9 cellular contexts compared by ENCODE assay signal in the genomic region with DNA sequence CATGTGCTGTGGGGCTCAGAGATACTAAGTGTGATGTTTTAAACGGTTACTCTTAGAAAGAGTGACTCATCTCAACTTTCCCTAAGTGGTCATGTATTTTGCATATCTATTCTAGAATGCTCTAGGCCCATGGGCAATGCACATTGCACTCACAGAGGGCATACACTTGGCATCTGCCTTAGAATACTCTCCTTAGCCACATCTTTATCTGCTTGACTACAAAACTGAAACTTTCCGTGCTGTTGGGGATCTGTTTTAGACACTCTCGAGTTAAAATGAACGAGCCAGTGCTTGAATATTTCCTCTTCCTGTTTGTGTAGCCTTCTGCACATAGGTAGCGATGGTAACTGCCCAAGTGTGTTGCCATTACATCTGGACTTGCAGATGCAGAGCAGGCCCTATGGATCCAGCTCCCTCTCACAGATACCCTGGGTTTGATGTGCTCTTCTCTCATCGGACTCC.
DNase-seq lines count a peak whose midpoint lies in the region; ATAC-seq, FAIRE-seq and TF ChIP-seq lines count a peak whose summit lies in the region.
"Had no signal": no experiment of that assay in that cellular context is flagged by ENCODE, and none has a peak within 500 bp of the region (broad histone marks: within the 10 kb centered on the region; RNA-seq: fewer than 3 reads in every experiment).

No MANE protein-coding gene starts in this region.

- H3K9me3 ChIP-seq in neural progenitor cell (ENCODE audit: low read depth): peaks cover 4% of the 10 kb centered on the region

- no peak overlapping the region for H2AFZ ChIP-seq in neural progenitor cell (replicated peaks)

- peaks cover 7% of the 10 kb centered on the region for H3K36me3 Mint-ChIP-seq in activated T-helper 2 cell treated with anti-CD3 and anti-CD28 coated beads, Interferon-gamma antibody, Interleukin-2, Interleukin-4, amounts not matched to agents 10 μg/mL and 5 μg/mL and 100 μg/mL, durations not matched to agents 14 hours and 24 hours and 36 hours (ENCODE audit: low read depth)
- H3K36me3 Mint-ChIP-seq in neural progenitor cell: no peaks in the 10 kb centered on the region

- H3K9ac ChIP-seq in neural progenitor cell: no peak overlapping the region

- H3K27ac ChIP-seq in neural progenitor cell: no peak overlapping the region

- H3K4me3 Mint-ChIP-seq in activated T-helper 2 cell treated with anti-CD3 and anti-CD28 coated beads, Interferon-gamma antibody, Interleukin-2, Interleukin-4, amounts not matched to agents 10 μg/mL and 5 μg/mL and 100 μg/mL, durations not matched to agents 14 hours and 24 hours and 36 hours (ENCODE audit: low read depth): no peak overlapping the region
- H3K4me3 Mint-ChIP-seq in neural progenitor cell: no peak overlapping the region

- no peak for FAIRE-seq in D721Med (lab: Jason Lieb, UNC)

- H3K4me1 ChIP-seq in neural progenitor cell: peaks cover 7% of the 10 kb centered on the region

- DNase-seq in GM12865 (ENCODE audit: low read depth) (peak; percentile 86), D721Med (ENCODE audit: insufficient read length, low spot score) (no peak), neural progenitor cell (ENCODE audit: low spot score) (no peak), T-helper 9 cell (no peak), GM03348 (ENCODE audit: low spot score) (no peak)
- no peak for DNase-seq in activated T-helper 2 cell treated with anti-CD3 and anti-CD28 coated beads, Interferon-gamma antibody, Interleukin-2, Interleukin-4, amounts not matched to agents 10 μg/mL and 5 μg/mL and 100 μg/mL, durations not matched to agents 14 hours and 24 hours and 36 hours (ENCODE audit: low spot score)
- DNase-seq: DND-41 had no signal

- H3K4me3 ChIP-seq in GM12865 (ENCODE audit: low read depth, low read length) (no peak overlapping the region), neural progenitor cell (no peak overlapping the region)

- H3K27me3 Mint-ChIP-seq in activated T-helper 2 cell treated with anti-CD3 and anti-CD28 coated beads, Interferon-gamma antibody, Interleukin-2, Interleukin-4, amounts not matched to agents 10 μg/mL and 5 μg/mL and 100 μg/mL, durations not matched to agents 14 hours and 24 hours and 36 hours (ENCODE audit: low read depth): peaks cover 32% of the 10 kb centered on the region
- peaks cover 4% of the 10 kb centered on the region for H3K27me3 Mint-ChIP-seq in neural progenitor cell (ENCODE audit: insufficient read depth, low read depth)

- no peaks in the 10 kb centered on the region for H3K36me3 ChIP-seq in neural progenitor cell

- H3K27ac Mint-ChIP-seq in activated T-helper 2 cell treated with anti-CD3 and anti-CD28 coated beads, Interferon-gamma antibody, Interleukin-2, Interleukin-4, amounts not matched to agents 10 μg/mL and 5 μg/mL and 100 μg/mL, durations not matched to agents 14 hours and 24 hours and 36 hours: peak overlapping the region; percentile 47
- H3K27ac Mint-ChIP-seq in neural progenitor cell: no peak overlapping the region

- H3K79me2 ChIP-seq in neural progenitor cell (ENCODE audit: low read depth): no peaks in the 10 kb centered on the region

- no peaks in the 10 kb centered on the region for H4K20me1 ChIP-seq in neural progenitor cell (ENCODE audit: low read depth)

- intact Hi-C loops in activated T-helper 2 cell treated with anti-CD3 and anti-CD28 coated beads, Interferon-gamma antibody, Interleukin-2, Interleukin-4, amounts not matched to agents 10 μg/mL and 5 μg/mL and 100 μg/mL, durations not matched to agents 14 hours and 24 hours and 36 hours (cut with micrococcal nuclease): loop anchor here (2.0 to 10.0 kb wide), 3 partner anchors 175 to 355 kb away; a partner anchor contains a TSS

- H3F3A ChIP-seq in neural progenitor cell (ENCODE audit: low read depth): no peaks in the 10 kb centered on the region

- TF ChIP-seq CTCF in GM12865 (IDR thresholded peaks at IDR 0.05; ENCODE audit: insufficient read depth, low read depth, low read length, missing control alignments) (no peak), D721Med (IDR thresholded peaks at IDR 0.05; ENCODE audit: insufficient read depth, missing control alignments) (no peak), neural progenitor cell (IDR thresholded peaks at IDR 0.05) (no peak)

- H3K4me2 ChIP-seq in neural progenitor cell: no peak overlapping the region

- ATAC-seq in GM19467 (IDR thresholded peaks at IDR 0.05; ENCODE audit: unreplicated experiment): peak; percentile 77
- peak; percentile 74 for ATAC-seq in HG03159 (IDR thresholded peaks at IDR 0.05; ENCODE audit: unreplicated experiment)

- H3K4me1 Mint-ChIP-seq in activated T-helper 2 cell treated with anti-CD3 and anti-CD28 coated beads, Interferon-gamma antibody, Interleukin-2, Interleukin-4, amounts not matched to agents 10 μg/mL and 5 μg/mL and 100 μg/mL, durations not matched to agents 14 hours and 24 hours and 36 hours (ENCODE audit: low read depth): peaks cover 40% of the 10 kb centered on the region
- H3K4me1 Mint-ChIP-seq in neural progenitor cell: peaks cover 2% of the 10 kb centered on the region

- H3K27me3 ChIP-seq in neural progenitor cell: peaks cover 45% of the 10 kb centered on the region

- peaks cover 38% of the 10 kb centered on the region for H3K9me3 Mint-ChIP-seq in activated T-helper 2 cell treated with anti-CD3 and anti-CD28 coated beads, Interferon-gamma antibody, Interleukin-2, Interleukin-4, amounts not matched to agents 10 μg/mL and 5 μg/mL and 100 μg/mL, durations not matched to agents 14 hours and 24 hours and 36 hours
- H3K9me3 Mint-ChIP-seq in neural progenitor cell: peaks cover 6% of the 10 kb centered on the region
